ENCODE assay signal across 18 cellular contexts in the genomic region with DNA sequence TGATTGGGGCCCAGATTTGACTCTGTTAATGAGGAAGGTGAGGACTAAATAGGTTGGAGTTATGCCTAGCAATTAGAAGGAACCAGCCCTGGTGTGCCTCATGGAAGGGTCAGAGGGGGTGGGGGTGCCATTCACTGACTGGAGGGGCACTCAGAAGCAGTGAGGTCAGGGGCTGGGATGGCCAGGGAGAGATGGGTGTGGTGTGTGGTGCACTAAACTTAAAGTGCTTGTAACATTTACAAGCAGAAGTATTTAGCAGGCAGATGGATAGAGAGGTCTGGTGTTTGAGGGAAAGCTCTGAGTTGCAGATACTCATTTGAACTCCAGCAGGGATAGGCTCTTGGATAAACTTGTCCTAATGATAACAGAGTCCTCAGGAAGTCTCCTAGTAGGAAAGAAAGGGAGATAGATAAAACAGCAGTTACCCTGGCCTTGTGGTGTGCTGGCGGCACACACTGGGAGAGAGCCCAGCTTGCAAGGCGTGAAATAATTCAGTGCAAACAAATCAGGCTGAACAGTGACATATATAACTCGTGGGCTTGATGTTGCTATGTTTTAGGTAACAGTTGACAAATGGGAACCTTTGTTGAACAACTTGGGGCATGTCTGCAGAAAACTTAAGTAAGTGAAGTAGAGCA. TPM values are rescaled to one million over a fixed set of nuclear protein-coding genes. Genes with fewer than 3 reads are reported as not detected.
DNase-seq lines count a peak whose midpoint lies in the region; ATAC-seq, FAIRE-seq and TF ChIP-seq lines count a peak whose summit lies in the region.
"Had no signal": no experiment of that assay in that cellular context is flagged by ENCODE, and none has a peak within 500 bp of the region (broad histone marks: within the 10 kb centered on the region; RNA-seq: fewer than 3 reads in every experiment).

No MANE protein-coding gene starts in this region.

- TF ChIP-seq CTCF in WTC11 (IDR thresholded peaks at IDR 0.05) (no peak), right atrium auricular region (IDR thresholded peaks at IDR 0.05) (no peak), D721Med (IDR thresholded peaks at IDR 0.05; ENCODE audit: insufficient read depth, missing control alignments) (no peak)

- no peaks in the 10 kb centered on the region for H3K27me3 ChIP-seq in right atrium auricular region
- H3K27me3 ChIP-seq: hepatocyte had no signal

- CTCF ChIA-PET in WTC11 (lab: Charles Lee) = interaction anchor here (1.0 kb wide), 1 partner anchor 9 kb away, joined by 3 read pairs; no protein-coding TSS in a partner anchor

- H3K36me3 ChIP-seq in right atrium auricular region = peaks cover 76% of the 10 kb centered on the region

- POLR2A ChIA-PET in WTC11 (lab: Charles Lee) = no interaction called here

- no peaks in the 10 kb centered on the region for H3K9me3 ChIP-seq in right atrium auricular region

- no peaks in the 10 kb centered on the region for H3K9me3 Mint-ChIP-seq in activated T-cell treated with anti-CD3 and anti-CD28 coated beads, Interleukin-2, amount 50 U/mL, for 24 hours
- no peaks in the 10 kb centered on the region for H3K9me3 Mint-ChIP-seq in activated T-cell treated with anti-CD3 and anti-CD28 coated beads, Interleukin-2, amount 50 U/mL, for 4 hours
- no peaks in the 10 kb centered on the region for H3K9me3 Mint-ChIP-seq in WTC11
- H3K9me3 Mint-ChIP-seq in stimulated activated naive B cell treated with anti-CD40 and anti-IgM and Interleukin-4, amounts not matched to agents 10 μg/mL and 1 μg/mL and 100 μg/mL, for 72 hours = no peaks in the 10 kb centered on the region
- H3K9me3 Mint-ChIP-seq: activated naive CD4-positive, alpha-beta T cell treated with anti-CD3 and anti-CD28 coated beads, Interleukin-2, amount 50 U/mL, for 72 hours had no signal

- H3K4me1 Mint-ChIP-seq in activated T-cell treated with anti-CD3 and anti-CD28 coated beads, Interleukin-2, amount 50 U/mL, for 24 hours (ENCODE audit: low read depth) = peaks cover 46% of the 10 kb centered on the region
- H3K4me1 Mint-ChIP-seq in activated T-cell treated with anti-CD3 and anti-CD28 coated beads, Interleukin-2, amount 50 U/mL, for 4 hours (ENCODE audit: low read depth) = peaks cover 46% of the 10 kb centered on the region
- H3K4me1 Mint-ChIP-seq in WTC11 = peaks cover 23% of the 10 kb centered on the region
- H3K4me1 Mint-ChIP-seq in stimulated activated naive B cell treated with anti-CD40 and anti-IgM and Interleukin-4, amounts not matched to agents 10 μg/mL and 1 μg/mL and 100 μg/mL, for 72 hours = peaks cover 32 to 47% of the 10 kb centered on the region in 2 donors

- no peaks in the 10 kb centered on the region for H3K27me3 Mint-ChIP-seq in activated T-cell treated with anti-CD3 and anti-CD28 coated beads, Interleukin-2, amount 50 U/mL, for 24 hours
- no peaks in the 10 kb centered on the region for H3K27me3 Mint-ChIP-seq in activated T-cell treated with anti-CD3 and anti-CD28 coated beads, Interleukin-2, amount 50 U/mL, for 4 hours (ENCODE audit: low read depth)
- H3K27me3 Mint-ChIP-seq in WTC11 (ENCODE audit: low read depth) = no peaks in the 10 kb centered on the region
- no peaks in the 10 kb centered on the region for H3K27me3 Mint-ChIP-seq in stimulated activated naive B cell treated with anti-CD40 and anti-IgM and Interleukin-4, amounts not matched to agents 10 μg/mL and 1 μg/mL and 100 μg/mL, for 72 hours

- H3K27ac ChIP-seq in right atrium auricular region = peak overlapping the region; percentile 27 to 45
- H3K27ac ChIP-seq: hepatocyte, parathyroid adenoma had no signal

- no peak overlapping the region for H3K4me3 ChIP-seq in right atrium auricular region
- H3K4me3 ChIP-seq: hepatocyte had no signal

- H3K36me3 Mint-ChIP-seq in activated T-cell treated with anti-CD3 and anti-CD28 coated beads, Interleukin-2, amount 50 U/mL, for 24 hours (ENCODE audit: low read depth) = peaks cover 97% of the 10 kb centered on the region
- H3K36me3 Mint-ChIP-seq in activated T-cell treated with anti-CD3 and anti-CD28 coated beads, Interleukin-2, amount 50 U/mL, for 4 hours (ENCODE audit: insufficient read depth) = peaks cover 56% of the 10 kb centered on the region
- H3K36me3 Mint-ChIP-seq in WTC11 = peaks cover 74% of the 10 kb centered on the region
- H3K36me3 Mint-ChIP-seq in stimulated activated naive B cell treated with anti-CD40 and anti-IgM and Interleukin-4, amounts not matched to agents 10 μg/mL and 1 μg/mL and 100 μg/mL, for 72 hours = peaks cover 33 to 60% of the 10 kb centered on the region in 2 donors

- no peak for FAIRE-seq in D721Med (lab: Jason Lieb, UNC)

- no peak for ATAC-seq in activated T-cell treated with anti-CD3 and anti-CD28 coated beads, Interleukin-2, amount 50 U/mL, for 4 hours
- ATAC-seq in WTC11 (no peak), GM19467 (IDR thresholded peaks at IDR 0.05; ENCODE audit: unreplicated experiment) (no peak)
- ATAC-seq in stimulated activated naive B cell treated with anti-CD40 and anti-IgM and Interleukin-4, amounts not matched to agents 10 μg/mL and 1 μg/mL and 100 μg/mL, for 72 hours (replicated peaks) = no peak
- ATAC-seq: activated naive CD4-positive, alpha-beta T cell treated with anti-CD3 and anti-CD28 coated beads, Interleukin-2, amount 50 U/mL, for 72 hours; HCT116 had no signal

- H3K27ac Mint-ChIP-seq in activated T-cell treated with anti-CD3 and anti-CD28 coated beads, Interleukin-2, amount 50 U/mL, for 24 hours = peak overlapping the region; percentile 82
- H3K27ac Mint-ChIP-seq in WTC11 = peak overlapping the region; percentile 38; the same call in 1 of the 2 replicates
- peak overlapping the region; percentile 91 for H3K27ac Mint-ChIP-seq in stimulated activated naive B cell treated with anti-CD40 and anti-IgM and Interleukin-4, amounts not matched to agents 10 μg/mL and 1 μg/mL and 100 μg/mL, for 72 hours

- H3K4me1 ChIP-seq in right atrium auricular region = peaks cover 0 to 17% of the 10 kb centered on the region in 2 donors
- H3K4me1 ChIP-seq: parathyroid adenoma had no signal

- DNase-seq in activated T-cell treated with anti-CD3 and anti-CD28 coated beads, Interleukin-2, amount 50 U/mL, for 24 hours = no peak
- DNase-seq in activated T-cell treated with anti-CD3 and anti-CD28 coated beads, Interleukin-2, amount 50 U/mL, for 4 hours = no peak
- DNase-seq in WTC11 (ENCODE audit: low spot score) (no peak), right atrium auricular region (ENCODE audit: low spot score) (no peak), GM03348 (ENCODE audit: low spot score) (no peak), D721Med (ENCODE audit: insufficient read length, low spot score) (no peak)
- no peak for DNase-seq in stimulated activated naive B cell treated with anti-CD40 and anti-IgM and Interleukin-4, amounts not matched to agents 10 μg/mL and 1 μg/mL and 100 μg/mL, for 72 hours
- DNase-seq: DMS53; erythroblast; NCI-H2029 treated with DMSO at 0.1 percent for 48 hours; NCI-H774; stimulated activated CD4-positive, alpha-beta T cell treated with anti-CD3 and anti-CD28 coated beads, Interleukin-15, amount 100 ng/mL, for 24 hours; T-helper 9 cell had no signal

- H3K4me3 Mint-ChIP-seq in activated T-cell treated with anti-CD3 and anti-CD28 coated beads, Interleukin-2, amount 50 U/mL, for 24 hours = no peak overlapping the region
- H3K4me3 Mint-ChIP-seq in activated T-cell treated with anti-CD3 and anti-CD28 coated beads, Interleukin-2, amount 50 U/mL, for 4 hours = no peak overlapping the region
- H3K4me3 Mint-ChIP-seq in WTC11 = no peak overlapping the region
- H3K4me3 Mint-ChIP-seq in stimulated activated naive B cell treated with anti-CD40 and anti-IgM and Interleukin-4, amounts not matched to agents 10 μg/mL and 1 μg/mL and 100 μg/mL, for 72 hours = peak overlapping the region; percentile 37 to 66

TF ChIP-seq in WTC11, 78 proteins besides CTCF, POLR2A, EP300 and RAD21 (continues in another document):
- TF ChIP-seq CREM (CRISPR knock-in tag; IDR thresholded peaks at IDR 0.05) (no peak), IRF1 (CRISPR knock-in tag; IDR thresholded peaks at IDR 0.05) (no peak), FOXJ3 (CRISPR knock-in tag; IDR thresholded peaks at IDR 0.05; ENCODE audit: borderline replicate concordance) (no peak), RORB (CRISPR knock-in tag; IDR thresholded peaks at IDR 0.05) (no peak)
- TF ChIP-seq, protein P1, sequence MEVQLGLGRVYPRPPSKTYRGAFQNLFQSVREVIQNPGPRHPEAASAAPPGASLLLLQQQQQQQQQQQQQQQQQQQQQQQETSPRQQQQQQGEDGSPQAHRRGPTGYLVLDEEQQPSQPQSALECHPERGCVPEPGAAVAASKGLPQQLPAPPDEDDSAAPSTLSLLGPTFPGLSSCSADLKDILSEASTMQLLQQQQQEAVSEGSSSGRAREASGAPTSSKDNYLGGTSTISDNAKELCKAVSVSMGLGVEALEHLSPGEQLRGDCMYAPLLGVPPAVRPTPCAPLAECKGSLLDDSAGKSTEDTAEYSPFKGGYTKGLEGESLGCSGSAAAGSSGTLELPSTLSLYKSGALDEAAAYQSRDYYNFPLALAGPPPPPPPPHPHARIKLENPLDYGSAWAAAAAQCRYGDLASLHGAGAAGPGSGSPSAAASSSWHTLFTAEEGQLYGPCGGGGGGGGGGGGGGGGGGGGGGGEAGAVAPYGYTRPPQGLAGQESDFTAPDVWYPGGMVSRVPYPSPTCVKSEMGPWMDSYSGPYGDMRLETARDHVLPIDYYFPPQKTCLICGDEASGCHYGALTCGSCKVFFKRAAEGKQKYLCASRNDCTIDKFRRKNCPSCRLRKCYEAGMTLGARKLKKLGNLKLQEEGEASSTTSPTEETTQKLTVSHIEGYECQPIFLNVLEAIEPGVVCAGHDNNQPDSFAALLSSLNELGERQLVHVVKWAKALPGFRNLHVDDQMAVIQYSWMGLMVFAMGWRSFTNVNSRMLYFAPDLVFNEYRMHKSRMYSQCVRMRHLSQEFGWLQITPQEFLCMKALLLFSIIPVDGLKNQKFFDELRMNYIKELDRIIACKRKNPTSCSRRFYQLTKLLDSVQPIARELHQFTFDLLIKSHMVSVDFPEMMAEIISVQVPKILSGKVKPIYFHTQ (CRISPR knock-in tag; IDR thresholded peaks at IDR 0.05) = no peak

RNA-seq across cellular contexts. Expression of gene UPF3A, which starts 20.0 kb away (rescaled TPM):
- 10 to 100 TPM; 38.5 to 45.7 (median 40.7) TPM for total RNA-seq in activated T-cell treated with anti-CD3 and anti-CD28 coated beads, Interleukin-2, amount 50 U/mL, for 4 hours
- 64.2 to 71.9 TPM (median 68.7 TPM) in 3 replicates for total RNA-seq in WTC11 (2021)
- total RNA-seq in right atrium auricular region = 10 to 100 TPM; 14.1 to 20.7 TPM

RNA-seq across cellular contexts. Expression of gene CDC16, which starts 26.8 kb away (rescaled TPM):
- 10 to 100 TPM; 67.5 to 75.4 (median 69.8) TPM for total RNA-seq in activated T-cell treated with anti-CD3 and anti-CD28 coated beads, Interleukin-2, amount 50 U/mL, for 4 hours
- total RNA-seq in WTC11 (2021) (65.6 to 73.5 TPM (median 67.9 TPM) in 3 replicates), right atrium auricular region (10 to 100 TPM; 21.1 to 31.8 TPM)

RNA-seq across cellular contexts. Expression of gene CHAMP1, which starts 52.9 kb away (rescaled TPM):
- 10 to 100 TPM; 40.7 to 44.1 (median 42.3) TPM for total RNA-seq in activated T-cell treated with anti-CD3 and anti-CD28 coated beads, Interleukin-2, amount 50 U/mL, for 4 hours
- 29.5 to 31.7 TPM (median 30.6 TPM) in 3 replicates for total RNA-seq in WTC11 (2021)
- 10 to 100 TPM; 13.9 to 19.6 TPM for total RNA-seq in right atrium auricular region

Comparison
In these comparisons a context has a peak if more than half of its experiments do, and no peak if none do; other contexts are left out.
1. H3K27ac Mint-ChIP-seq: peak in every context shown above with its lines; median percentile 91 in stimulated activated naive B cell treated with anti-CD40 and anti-IgM and Interleukin-4, amounts not matched to agents 10 μg/mL and 1 μg/mL and 100 μg/mL, for 72 hours; 82 in activated T-cell treated with anti-CD3 and anti-CD28 coated beads, Interleukin-2, amount 50 U/mL, for 24 hours; 38 in WTC11.
2. H3K4me3 Mint-ChIP-seq: peak in stimulated activated naive B cell treated with anti-CD40 and anti-IgM and Interleukin-4, amounts not matched to agents 10 μg/mL and 1 μg/mL and 100 μg/mL, for 72 hours (2 of 2); none in activated T-cell treated with anti-CD3 and anti-CD28 coated beads, Interleukin-2, amount 50 U/mL, for 24 hours (single experiment), activated T-cell treated with anti-CD3 and anti-CD28 coated beads, Interleukin-2, amount 50 U/mL, for 4 hours (single experiment) and WTC11 (single experiment).